ENCODE assay signal across 8 cellular contexts in the genomic region with DNA sequence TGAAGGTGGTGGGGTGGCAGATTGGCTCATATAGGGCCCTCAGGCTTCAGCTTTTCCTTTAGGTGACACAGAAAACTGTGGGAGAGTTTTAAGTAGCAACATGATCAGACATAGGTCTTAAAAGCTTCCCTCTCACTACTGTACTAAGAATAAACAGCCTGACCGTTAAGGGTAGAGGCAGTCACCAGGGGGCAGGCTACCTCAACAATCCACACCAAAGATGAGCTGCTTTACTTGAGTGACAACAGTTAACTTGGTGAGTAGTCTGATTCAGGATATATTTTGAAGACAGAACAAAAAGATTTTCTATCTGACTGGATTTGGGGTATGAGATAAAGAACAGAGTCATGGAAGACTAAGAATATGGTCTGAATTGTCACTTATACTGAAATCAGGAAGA. TPM values are rescaled to one million over a fixed set of nuclear protein-coding genes. Genes with fewer than 3 reads are reported as not detected.
DNase-seq lines count a peak whose midpoint lies in the region; ATAC-seq and TF ChIP-seq lines count a peak whose summit lies in the region.

No MANE protein-coding gene starts in this region.

- H3K27ac ChIP-seq in testis = no peak overlapping the region

- H3K36me3 ChIP-seq in BJ (ENCODE audit: control insufficient read depth, insufficient read depth, low read length) (peaks cover 1% of the 10 kb centered on the region; the same call in 1 of the 2 replicates), testis (ENCODE audit: low read depth, missing control alignments) (no peaks in the 10 kb centered on the region)

- H3K4me3 ChIP-seq in BJ (ENCODE audit: low read depth, low read length) (no peak overlapping the region), testis (no peak overlapping the region)

- H3K27me3 Mint-ChIP-seq in activated CD4-positive, alpha-beta T cell treated with anti-CD3 and anti-CD28 coated beads for 36 hours = no peaks in the 10 kb centered on the region

- intact Hi-C loops in activated CD4-positive, alpha-beta T cell treated with anti-CD3 and anti-CD28 coated beads for 36 hours (cut with DNase I, micrococcal nuclease) = loop anchor here (1.0 kb wide), 1 partner anchor 231 kb away; no protein-coding TSS in a partner anchor
- intact Hi-C loops in testis (cut with DNase I; ENCODE audit: low total_unique reads) = no loop called here

- CTCF ChIA-PET in BJ (lab: Yijun Ruan, JAX) = interaction anchor here (0.6 to 5.7 kb wide), 15 partner anchors 8 to 234 kb away, joined by 3 to 72 read pairs (median 5); no protein-coding TSS in a partner anchor
- CTCF ChIA-PET in activated CD4-positive, alpha-beta T cell treated with anti-CD3 and anti-CD28 coated beads for 36 hours (lab: Charles Lee) = interaction anchor here (0.6 to 6.1 kb wide), 17 partner anchors 9 to 396 kb away, joined by 3 to 80 read pairs (median 5); no protein-coding TSS in a partner anchor

- TF ChIP-seq CTCF in BJ (IDR thresholded peaks at IDR 0.05; ENCODE audit: insufficient read depth, low read depth, low read length) (peak; percentile 69), testis (IDR thresholded peaks at IDR 0.05) (peak; percentile 16 to 51 (median 50))

- H3K36me3 Mint-ChIP-seq in activated CD4-positive, alpha-beta T cell treated with anti-CD3 and anti-CD28 coated beads for 36 hours (ENCODE audit: low read depth) = peaks cover 49% of the 10 kb centered on the region

- H3K27ac Mint-ChIP-seq in activated CD4-positive, alpha-beta T cell treated with anti-CD3 and anti-CD28 coated beads for 36 hours = peak overlapping the region; percentile 51

- H3K9me3 ChIP-seq in testis = no peaks in the 10 kb centered on the region

- H3K4me1 Mint-ChIP-seq in activated CD4-positive, alpha-beta T cell treated with anti-CD3 and anti-CD28 coated beads for 36 hours = peaks cover 2% of the 10 kb centered on the region

- 33 to 38% methylated on average over 1 of the region's 1 CpG for WGBS in testis, 2 donors

- H3K4me3 Mint-ChIP-seq in activated CD4-positive, alpha-beta T cell treated with anti-CD3 and anti-CD28 coated beads for 36 hours = no peak overlapping the region

- no peaks in the 10 kb centered on the region for H3K9me3 Mint-ChIP-seq in activated CD4-positive, alpha-beta T cell treated with anti-CD3 and anti-CD28 coated beads for 36 hours (ENCODE audit: low read depth)

- ATAC-seq in GM18907 (IDR thresholded peaks at IDR 0.05; ENCODE audit: unreplicated experiment) (peak; percentile 63), HG03520 (IDR thresholded peaks at IDR 0.05; ENCODE audit: unreplicated experiment) (no peak)
- peak; percentile 90 for ATAC-seq in activated CD4-positive, alpha-beta T cell treated with anti-CD3 and anti-CD28 coated beads for 36 hours

- TF ChIP-seq POLR2A in testis (IDR thresholded peaks at IDR 0.05) = no peak

- H3K27me3 ChIP-seq in BJ (ENCODE audit: control insufficient read depth, insufficient read depth, low read length) (no peaks in the 10 kb centered on the region), testis (no peaks in the 10 kb centered on the region)

- POLR2A ChIA-PET in BJ (lab: Charles Lee) = interaction anchor here (0.5 kb wide), 1 partner anchor 50 kb away, joined by 8 read pairs; no protein-coding TSS in a partner anchor
- POLR2A ChIA-PET in activated CD4-positive, alpha-beta T cell treated with anti-CD3 and anti-CD28 coated beads for 36 hours (lab: Charles Lee) = interaction anchor here (1.0 kb wide), 1 partner anchor 231 kb away, joined by 4 read pairs; no protein-coding TSS in a partner anchor

- no peaks in the 10 kb centered on the region for H3K4me1 ChIP-seq in testis

- DNase-seq in BJ (ENCODE audit: low read depth) (no peak), NCI-H146 treated with DMSO at 0.1 percent for 48 hours (lab: John Stamatoyannopoulos, UW; ENCODE audit: unreplicated experiment) (peak; percentile 24), myocyte (ENCODE audit: low read depth) (peak; percentile 47), testis (peak; percentile 67)
- DNase-seq in activated CD4-positive, alpha-beta T cell treated with anti-CD3 and anti-CD28 coated beads for 36 hours = peak; percentile 77
- DNase-seq in effector CD4-positive, alpha-beta T cell = peak; percentile 26

RNA-seq across cellular contexts. Expression of a gene that starts 53.7 kb away (rescaled TPM):
- 8.6 and 21.7 TPM in 2 replicates for polyA plus RNA-seq in BJ (2011; rRNA removed)
- polyA minus RNA-seq in BJ (2011; rRNA and poly(A)+ RNA removed) = 8.1 and 11.0 TPM in 2 replicates
- total RNA-seq in activated CD4-positive, alpha-beta T cell treated with anti-CD3 and anti-CD28 coated beads for 36 hours = 10 to 100 TPM; 18.5 to 26.0 TPM
- total RNA-seq in myocyte = 8.8 and 10.2 TPM in 2 replicates
- 4.7 TPM for polyA plus RNA-seq in myocyte (2012)
- 10 to 100 TPM; 20.6 to 30.3 TPM for total RNA-seq in testis
- 40.2 TPM for polyA plus RNA-seq in testis (ENCODE audit: insufficient read depth, low read depth, low replicate concordance)
